In genomic region chr4:5365071-5366008, GRCh38 we compare ENCODE assay signal across 1 cellular context.
TF ChIP-seq lines count a peak whose summit lies in the region.

No MANE protein-coding gene starts in this region.

TF ChIP-seq in IMR-90, 13 proteins besides CTCF, POLR2A, EP300 and RAD21 (continued from another document):
- TF ChIP-seq NFE2L2 (IDR thresholded peaks at IDR 0.05; ENCODE audit: low read depth, low read length) (peak; percentile 79), RCOR1 (IDR thresholded peaks at IDR 0.05; ENCODE audit: insufficient replicate concordance, low read length) (peak; percentile 23)
TF ChIP-seq in IMR-90: peak in this region for 6.
